ENCODE assay signal across 28 cellular contexts in the genomic region with DNA sequence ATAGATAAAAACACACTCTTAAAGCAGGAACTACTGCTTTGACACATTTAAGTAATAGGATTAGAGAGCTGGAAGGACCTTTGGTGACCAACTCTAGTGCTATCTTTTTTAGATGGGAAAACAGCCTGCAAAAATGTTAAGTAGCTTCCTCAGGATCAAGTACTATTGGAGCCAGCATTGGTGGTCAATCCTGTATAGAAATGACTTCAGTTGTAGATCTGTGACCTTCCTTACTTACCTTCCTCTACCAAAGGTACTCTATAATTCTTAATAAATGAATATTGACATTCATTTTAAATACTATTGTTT. TPM values are rescaled to one million over a fixed set of nuclear protein-coding genes. Genes with fewer than 3 reads are reported as not detected.
DNase-seq lines count a peak whose midpoint lies in the region; ATAC-seq, FAIRE-seq and TF ChIP-seq lines count a peak whose summit lies in the region.
"Had no signal": no experiment of that assay in that cellular context is flagged by ENCODE, and none has a peak within 500 bp of the region (broad histone marks: within the 10 kb centered on the region; RNA-seq: fewer than 3 reads in every experiment).

No MANE protein-coding gene starts in this region.

- intact Hi-C loops in left ventricle myocardium inferior (cut with micrococcal nuclease) = no loop called here

- no peaks in the 10 kb centered on the region for H3K79me2 ChIP-seq in mesendoderm (ENCODE audit: control insufficient read depth, insufficient read depth, low read length)

- no peak for TF ChIP-seq CTCF in cardiac muscle cell (IDR thresholded peaks at IDR 0.05; ENCODE audit: low read depth, low read length)
- no peak for TF ChIP-seq CTCF in left ventricle myocardium inferior (IDR thresholded peaks at IDR 0.05; ENCODE audit: borderline replicate concordance)
- TF ChIP-seq CTCF in D721Med (IDR thresholded peaks at IDR 0.05; ENCODE audit: insufficient read depth, missing control alignments) = no peak

- no peak overlapping the region for H3K4ac ChIP-seq in mesendoderm (ENCODE audit: low read depth, low read length)

- DNase-seq in cardiac muscle cell (ENCODE audit: low read depth in 1 of 2, low spot score in 1 of 2) = peak in 1 of 2 donors; percentile 56
- DNase-seq in left ventricle myocardium inferior = no peak
- no peak for DNase-seq in D721Med (ENCODE audit: insufficient read length, low spot score)
- no peak for DNase-seq in SK-N-MC (ENCODE audit: low read depth, low spot score)
- DNase-seq in mesendoderm = peak; percentile 53
- DNase-seq in NCI-H345 (lab: John Stamatoyannopoulos, UW) = no peak
- no peak for DNase-seq in OCI-M1 (lab: John Stamatoyannopoulos, UW)
- DNase-seq: 8988T; AML-193; Caco-2; Calu3; CD4-positive, alpha-beta T cell; CD8-positive, alpha-beta T cell; DMS 273 treated with DMSO at 0.1 percent for 48 hours; DMS153; DMS53; DMS79; DND-41; EL; GDM1 had no signal

- no peak overlapping the region for H3K4me2 ChIP-seq in mesendoderm (ENCODE audit: low read length)
- H3K4me2 ChIP-seq: BLaER1 treated with 17β-estradiol and CSF1 and Interleukin-3, amounts not matched to agents 10 nM and 100 nM had no signal

- H4K5ac ChIP-seq in mesendoderm (ENCODE audit: low read length) = no peak overlapping the region

- H3K9me3 ChIP-seq in cardiac muscle cell (ENCODE audit: low read depth) (no peaks in the 10 kb centered on the region), left ventricle myocardium inferior (replicated peaks) (no peaks in the 10 kb centered on the region), SK-N-MC (ENCODE audit: low read depth, low read length) (no peaks in the 10 kb centered on the region)
- H3K9me3 ChIP-seq: BLaER1 treated with 17β-estradiol and CSF1 and Interleukin-3, amounts not matched to agents 10 nM and 100 nM; Caco-2 had no signal

- no peaks in the 10 kb centered on the region for H3K79me1 ChIP-seq in mesendoderm (ENCODE audit: low read length)

- no peak overlapping the region for H2AK5ac ChIP-seq in mesendoderm (ENCODE audit: low read length)

- H2BK15ac ChIP-seq in mesendoderm (replicated peaks; ENCODE audit: low read depth) = no peak overlapping the region

- FAIRE-seq in D721Med (lab: Jason Lieb, UNC) = peak; percentile 71
- FAIRE-seq: A204.1, GM12878, GM12892, GM18507 had no signal

- H2BK5ac ChIP-seq in mesendoderm (ENCODE audit: low read length) = no peak overlapping the region

- H3K27ac ChIP-seq in cardiac muscle cell (peak overlapping the region; percentile 49), left ventricle myocardium inferior (replicated peaks) (no peak overlapping the region), SK-N-MC (peak overlapping the region; percentile 94), mesendoderm (ENCODE audit: low read depth, low read length) (no peak overlapping the region)
- H3K27ac ChIP-seq: BLaER1 treated with 17β-estradiol and CSF1 and Interleukin-3, amounts not matched to agents 10 nM and 100 nM; C4-2B had no signal

- H3K9ac ChIP-seq in SK-N-MC (ENCODE audit: insufficient read length) (peak overlapping the region; percentile 55), mesendoderm (ENCODE audit: low read length) (no peak overlapping the region)
- H3K9ac ChIP-seq: BLaER1 treated with 17β-estradiol and CSF1 and Interleukin-3, amounts not matched to agents 10 nM and 100 nM had no signal

- H3K18ac ChIP-seq in mesendoderm (ENCODE audit: low read length) = no peak overlapping the region

- no peak overlapping the region for H4K8ac ChIP-seq in mesendoderm (ENCODE audit: low read depth, low read length)

- H3K23ac ChIP-seq in mesendoderm (ENCODE audit: low read length) = no peak overlapping the region

- ATAC-seq in HG03378 (IDR thresholded peaks at IDR 0.05; ENCODE audit: unreplicated experiment) = no peak
- ATAC-seq: CD8-positive, alpha-beta T cell had no signal

- H3K56ac ChIP-seq in mesendoderm (ENCODE audit: low read length) = no peak overlapping the region

- H3K4me1 ChIP-seq in cardiac muscle cell (ENCODE audit: low read depth) = peaks cover 80% of the 10 kb centered on the region
- H3K4me1 ChIP-seq in left ventricle myocardium inferior = no peaks in the 10 kb centered on the region
- no peaks in the 10 kb centered on the region for H3K4me1 ChIP-seq in mesendoderm (ENCODE audit: control insufficient read depth, low read depth, low read length)
- H3K4me1 ChIP-seq: Caco-2 had no signal

- no peaks in the 10 kb centered on the region for H3K27me3 ChIP-seq in cardiac muscle cell
- H3K27me3 ChIP-seq in left ventricle myocardium inferior (ENCODE audit: low read depth) = no peaks in the 10 kb centered on the region
- H3K27me3 ChIP-seq in mesendoderm (ENCODE audit: insufficient read depth, low read length, poor library complexity) = no peaks in the 10 kb centered on the region
- H3K27me3 ChIP-seq: BLaER1 treated with 17β-estradiol and CSF1 and Interleukin-3, amounts not matched to agents 10 nM and 100 nM had no signal

- no peak overlapping the region for H3K4me3 ChIP-seq in cardiac muscle cell
- no peak overlapping the region for H3K4me3 ChIP-seq in left ventricle myocardium inferior
- H3K4me3 ChIP-seq in SK-N-MC = peak overlapping the region; percentile 57
- H3K4me3 ChIP-seq in mesendoderm (ENCODE audit: low read length) = no peak overlapping the region
- H3K4me3 ChIP-seq: BLaER1 treated with 17β-estradiol and CSF1 and Interleukin-3, amounts not matched to agents 10 nM and 100 nM; GM12878 had no signal

- no peaks in the 10 kb centered on the region for H3K36me3 ChIP-seq in cardiac muscle cell
- no peaks in the 10 kb centered on the region for H3K36me3 ChIP-seq in left ventricle myocardium inferior
- H3K36me3 ChIP-seq in SK-N-MC (ENCODE audit: insufficient read depth, low read length) = no peaks in the 10 kb centered on the region
- no peaks in the 10 kb centered on the region for H3K36me3 ChIP-seq in mesendoderm (ENCODE audit: control insufficient read depth, insufficient read depth, low read length)

- H2BK120ac ChIP-seq in mesendoderm (ENCODE audit: low read depth, low read length) = no peak overlapping the region

RNA-seq across cellular contexts. Expression of gene KCNQ5, which starts 18.7 kb away (rescaled TPM):
- total RNA-seq in cardiac muscle cell (28.9 and 45.4 TPM in 2 replicates), left ventricle myocardium inferior (0.11 TPM)
- 31.4 and 45.6 TPM in 2 replicates for polyA plus RNA-seq in cardiac muscle cell
- polyA plus RNA-seq in mesendoderm (2013, experiment 1 of 2) = 0.45 TPM
- 0.57 TPM for polyA plus RNA-seq in mesendoderm (2013, experiment 2 of 2)
- total RNA-seq: Calu3, G401 had no signal

Comparison
In these comparisons a context has a peak if more than half of its experiments do, and no peak if none do; other contexts are left out.
1. H3K27ac ChIP-seq: peak in cardiac muscle cell (single experiment) and SK-N-MC (single experiment); none in left ventricle myocardium inferior (single experiment) and mesendoderm (single experiment).
2. RNA of gene KCNQ5, which starts 18.7 kb away (total RNA-seq): 28.9 to 45.4 TPM in cardiac muscle cell; 0.11 TPM in left ventricle myocardium inferior (single experiment); every median in the first group is over 10 times any median in the second.